ENCODE assay signal across 1 cellular context in the genomic region with DNA sequence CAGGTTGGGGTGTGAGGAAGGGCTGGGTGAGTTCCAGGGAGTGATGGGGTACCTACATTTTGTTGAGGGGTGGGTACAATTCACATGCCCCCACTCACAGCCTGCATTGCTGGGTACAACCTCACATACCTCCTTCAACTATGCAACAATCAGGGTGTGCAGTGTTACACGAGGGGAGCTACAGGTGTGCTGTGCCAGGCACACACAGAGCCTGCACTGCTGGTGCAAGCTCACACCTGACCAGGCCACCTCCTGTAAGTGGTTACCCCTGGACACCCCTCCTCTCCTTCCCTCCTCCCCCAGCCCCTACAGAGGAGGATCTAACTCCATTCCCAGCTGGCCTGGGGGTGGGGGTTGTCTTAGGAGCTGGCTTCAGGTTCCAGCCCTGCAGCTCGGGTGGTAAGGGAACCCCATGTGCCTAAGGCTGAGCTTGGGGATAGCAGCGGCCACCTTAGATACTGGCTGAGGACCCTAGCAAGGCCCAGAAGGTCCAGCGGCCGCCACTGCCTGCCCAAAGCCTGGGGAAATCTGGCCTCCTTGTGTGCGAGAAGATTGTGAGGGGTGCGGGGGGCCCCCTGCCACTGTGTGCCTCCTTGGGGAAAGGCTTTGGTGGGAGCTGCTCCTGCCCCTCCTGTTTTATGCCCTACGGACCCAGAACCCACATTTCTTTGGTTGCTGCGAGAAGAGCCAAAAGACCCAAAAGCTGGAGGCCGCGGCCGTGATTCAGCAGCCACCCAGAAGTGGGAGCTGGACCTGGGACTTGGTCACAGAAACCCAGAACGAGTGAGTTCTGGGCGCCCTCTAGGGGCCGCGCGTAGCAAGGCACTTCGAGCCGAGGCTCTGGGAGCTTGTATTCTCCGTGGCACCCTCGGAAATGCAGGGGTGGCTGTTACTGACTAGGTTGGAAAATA.
TF ChIP-seq lines count a peak whose summit lies in the region.

No MANE protein-coding gene starts in this region.

TF ChIP-seq in HEK293, 187 proteins besides CTCF, POLR2A, EP300 and RAD21 (continued from another document and continues in another):
- TF ChIP-seq, protein P1, sequence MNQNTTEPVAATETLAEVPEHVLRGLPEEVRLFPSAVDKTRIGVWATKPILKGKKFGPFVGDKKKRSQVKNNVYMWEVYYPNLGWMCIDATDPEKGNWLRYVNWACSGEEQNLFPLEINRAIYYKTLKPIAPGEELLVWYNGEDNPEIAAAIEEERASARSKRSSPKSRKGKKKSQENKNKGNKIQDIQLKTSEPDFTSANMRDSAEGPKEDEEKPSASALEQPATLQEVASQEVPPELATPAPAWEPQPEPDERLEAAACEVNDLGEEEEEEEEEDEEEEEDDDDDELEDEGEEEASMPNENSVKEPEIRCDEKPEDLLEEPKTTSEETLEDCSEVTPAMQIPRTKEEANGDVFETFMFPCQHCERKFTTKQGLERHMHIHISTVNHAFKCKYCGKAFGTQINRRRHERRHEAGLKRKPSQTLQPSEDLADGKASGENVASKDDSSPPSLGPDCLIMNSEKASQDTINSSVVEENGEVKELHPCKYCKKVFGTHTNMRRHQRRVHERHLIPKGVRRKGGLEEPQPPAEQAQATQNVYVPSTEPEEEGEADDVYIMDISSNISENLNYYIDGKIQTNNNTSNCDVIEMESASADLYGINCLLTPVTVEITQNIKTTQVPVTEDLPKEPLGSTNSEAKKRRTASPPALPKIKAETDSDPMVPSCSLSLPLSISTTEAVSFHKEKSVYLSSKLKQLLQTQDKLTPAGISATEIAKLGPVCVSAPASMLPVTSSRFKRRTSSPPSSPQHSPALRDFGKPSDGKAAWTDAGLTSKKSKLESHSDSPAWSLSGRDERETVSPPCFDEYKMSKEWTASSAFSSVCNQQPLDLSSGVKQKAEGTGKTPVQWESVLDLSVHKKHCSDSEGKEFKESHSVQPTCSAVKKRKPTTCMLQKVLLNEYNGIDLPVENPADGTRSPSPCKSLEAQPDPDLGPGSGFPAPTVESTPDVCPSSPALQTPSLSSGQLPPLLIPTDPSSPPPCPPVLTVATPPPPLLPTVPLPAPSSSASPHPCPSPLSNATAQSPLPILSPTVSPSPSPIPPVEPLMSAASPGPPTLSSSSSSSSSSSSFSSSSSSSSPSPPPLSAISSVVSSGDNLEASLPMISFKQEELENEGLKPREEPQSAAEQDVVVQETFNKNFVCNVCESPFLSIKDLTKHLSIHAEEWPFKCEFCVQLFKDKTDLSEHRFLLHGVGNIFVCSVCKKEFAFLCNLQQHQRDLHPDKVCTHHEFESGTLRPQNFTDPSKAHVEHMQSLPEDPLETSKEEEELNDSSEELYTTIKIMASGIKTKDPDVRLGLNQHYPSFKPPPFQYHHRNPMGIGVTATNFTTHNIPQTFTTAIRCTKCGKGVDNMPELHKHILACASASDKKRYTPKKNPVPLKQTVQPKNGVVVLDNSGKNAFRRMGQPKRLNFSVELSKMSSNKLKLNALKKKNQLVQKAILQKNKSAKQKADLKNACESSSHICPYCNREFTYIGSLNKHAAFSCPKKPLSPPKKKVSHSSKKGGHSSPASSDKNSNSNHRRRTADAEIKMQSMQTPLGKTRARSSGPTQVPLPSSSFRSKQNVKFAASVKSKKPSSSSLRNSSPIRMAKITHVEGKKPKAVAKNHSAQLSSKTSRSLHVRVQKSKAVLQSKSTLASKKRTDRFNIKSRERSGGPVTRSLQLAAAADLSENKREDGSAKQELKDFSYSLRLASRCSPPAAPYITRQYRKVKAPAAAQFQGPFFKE (tag by site-specific recombination; IDR thresholded peaks at IDR 0.05; ENCODE audit: borderline replicate concordance), result no peak
- TF ChIP-seq WT1 (tag by site-specific recombination; IDR thresholded peaks at IDR 0.05), result no peak
- TF ChIP-seq ZNF510 (tag by site-specific recombination; IDR thresholded peaks at IDR 0.05; ENCODE audit: insufficient replicate concordance), result no peak
- no peak for TF ChIP-seq ZNF76 (tag by site-specific recombination; IDR thresholded peaks at IDR 0.05; ENCODE audit: borderline replicate concordance, low read depth)
- TF ChIP-seq ZNF37A (tag by site-specific recombination; IDR thresholded peaks at IDR 0.05), result no peak
- peak; percentile 96 for TF ChIP-seq ZNF335 (tag by site-specific recombination; conservative IDR thresholded peaks at IDR 0.05)
- TF ChIP-seq, protein P2, sequence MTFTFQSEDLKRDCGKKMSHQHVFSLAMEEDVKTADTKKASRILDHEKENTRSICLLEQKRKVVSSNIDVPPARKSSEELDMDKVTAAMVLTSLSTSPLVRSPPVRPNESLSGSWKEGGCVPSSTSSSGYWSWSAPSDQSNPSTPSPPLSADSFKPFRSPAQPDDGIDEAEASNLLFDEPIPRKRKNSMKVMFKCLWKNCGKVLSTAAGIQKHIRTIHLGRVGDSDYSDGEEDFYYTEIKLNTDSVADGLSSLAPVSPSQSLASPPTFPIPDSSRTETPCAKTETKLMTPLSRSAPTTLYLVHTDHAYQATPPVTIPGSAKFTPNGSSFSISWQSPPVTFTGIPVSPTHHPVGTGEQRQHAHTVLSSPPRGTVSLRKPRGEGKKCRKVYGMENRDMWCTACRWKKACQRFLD (tag by site-specific recombination; IDR thresholded peaks at IDR 0.05), result no peak
- TF ChIP-seq ZNF274 (IDR thresholded peaks at IDR 0.05; ENCODE audit: low read length), result no peak
- no peak for TF ChIP-seq ZNF274 (tag by site-specific recombination; IDR thresholded peaks at IDR 0.05; ENCODE audit: borderline replicate concordance)
- TF ChIP-seq TCF7L2 (IDR thresholded peaks at IDR 0.05; ENCODE audit: borderline replicate concordance, low read depth, low read length), result no peak
- no peak for TF ChIP-seq GLI4 (tag by site-specific recombination; IDR thresholded peaks at IDR 0.05)
- TF ChIP-seq ZNF624 (tag by site-specific recombination; IDR thresholded peaks at IDR 0.05), result no peak
- TF ChIP-seq ZNF146 (tag by site-specific recombination; IDR thresholded peaks at IDR 0.05), result no peak
- TF ChIP-seq, protein P3, sequence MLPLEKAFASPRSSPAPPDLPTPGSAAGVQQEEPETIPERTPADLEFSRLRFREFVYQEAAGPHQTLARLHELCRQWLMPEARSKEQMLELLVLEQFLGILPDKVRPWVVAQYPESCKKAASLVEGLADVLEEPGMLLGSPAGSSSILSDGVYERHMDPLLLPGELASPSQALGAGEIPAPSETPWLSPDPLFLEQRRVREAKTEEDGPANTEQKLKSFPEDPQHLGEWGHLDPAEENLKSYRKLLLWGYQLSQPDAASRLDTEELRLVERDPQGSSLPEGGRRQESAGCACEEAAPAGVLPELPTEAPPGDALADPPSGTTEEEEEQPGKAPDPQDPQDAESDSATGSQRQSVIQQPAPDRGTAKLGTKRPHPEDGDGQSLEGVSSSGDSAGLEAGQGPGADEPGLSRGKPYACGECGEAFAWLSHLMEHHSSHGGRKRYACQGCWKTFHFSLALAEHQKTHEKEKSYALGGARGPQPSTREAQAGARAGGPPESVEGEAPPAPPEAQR (tag by site-specific recombination; IDR thresholded peaks at IDR 0.05), result no peak
- peak; percentile 57 for TF ChIP-seq ZNF341 (tag by site-specific recombination; IDR thresholded peaks at IDR 0.05; ENCODE audit: low read depth)
- TF ChIP-seq, protein P4, sequence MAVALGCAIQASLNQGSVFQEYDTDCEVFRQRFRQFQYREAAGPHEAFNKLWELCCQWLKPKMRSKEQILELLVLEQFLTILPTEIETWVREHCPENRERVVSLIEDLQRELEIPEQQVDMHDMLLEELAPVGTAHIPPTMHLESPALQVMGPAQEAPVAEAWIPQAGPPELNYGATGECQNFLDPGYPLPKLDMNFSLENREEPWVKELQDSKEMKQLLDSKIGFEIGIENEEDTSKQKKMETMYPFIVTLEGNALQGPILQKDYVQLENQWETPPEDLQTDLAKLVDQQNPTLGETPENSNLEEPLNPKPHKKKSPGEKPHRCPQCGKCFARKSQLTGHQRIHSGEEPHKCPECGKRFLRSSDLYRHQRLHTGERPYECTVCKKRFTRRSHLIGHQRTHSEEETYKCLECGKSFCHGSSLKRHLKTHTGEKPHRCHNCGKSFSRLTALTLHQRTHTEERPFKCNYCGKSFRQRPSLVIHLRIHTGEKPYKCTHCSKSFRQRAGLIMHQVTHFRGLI (tag by site-specific recombination; IDR thresholded peaks at IDR 0.05), result no peak
- peak; percentile 51 for TF ChIP-seq OSR2 (tag by site-specific recombination; IDR thresholded peaks at IDR 0.05)
- TF ChIP-seq BCL11A (tag by site-specific recombination; IDR thresholded peaks at IDR 0.05; ENCODE audit: low read depth), result no peak
- TF ChIP-seq EGR2 (tag by site-specific recombination; IDR thresholded peaks at IDR 0.05; ENCODE audit: low read depth), result no peak
- TF ChIP-seq KLF1 (tag by site-specific recombination; IDR thresholded peaks at IDR 0.05), result no peak
- TF ChIP-seq ZNF701 (tag by site-specific recombination; IDR thresholded peaks at IDR 0.05), result no peak
- TF ChIP-seq GFI1B (tag by site-specific recombination; IDR thresholded peaks at IDR 0.05), result no peak
- no peak for TF ChIP-seq ZFP69B (tag by site-specific recombination; IDR thresholded peaks at IDR 0.05)
- no peak for TF ChIP-seq ZNF324 (tag by site-specific recombination; IDR thresholded peaks at IDR 0.05)
- TF ChIP-seq SCRT2 (tag by site-specific recombination; IDR thresholded peaks at IDR 0.05), result peak; percentile 96
- TF ChIP-seq ZNF670 (tag by site-specific recombination; IDR thresholded peaks at IDR 0.05; ENCODE audit: low read depth), result no peak
- no peak for TF ChIP-seq ZNF791 (tag by site-specific recombination; IDR thresholded peaks at IDR 0.05)
- TF ChIP-seq ZNF202 (tag by site-specific recombination; IDR thresholded peaks at IDR 0.05; ENCODE audit: borderline replicate concordance), result no peak
- TF ChIP-seq ZNF311 (tag by site-specific recombination; IDR thresholded peaks at IDR 0.05; ENCODE audit: borderline replicate concordance), result no peak
- no peak for TF ChIP-seq ZNF658 (tag by site-specific recombination; IDR thresholded peaks at IDR 0.05)
- TF ChIP-seq, protein P5, sequence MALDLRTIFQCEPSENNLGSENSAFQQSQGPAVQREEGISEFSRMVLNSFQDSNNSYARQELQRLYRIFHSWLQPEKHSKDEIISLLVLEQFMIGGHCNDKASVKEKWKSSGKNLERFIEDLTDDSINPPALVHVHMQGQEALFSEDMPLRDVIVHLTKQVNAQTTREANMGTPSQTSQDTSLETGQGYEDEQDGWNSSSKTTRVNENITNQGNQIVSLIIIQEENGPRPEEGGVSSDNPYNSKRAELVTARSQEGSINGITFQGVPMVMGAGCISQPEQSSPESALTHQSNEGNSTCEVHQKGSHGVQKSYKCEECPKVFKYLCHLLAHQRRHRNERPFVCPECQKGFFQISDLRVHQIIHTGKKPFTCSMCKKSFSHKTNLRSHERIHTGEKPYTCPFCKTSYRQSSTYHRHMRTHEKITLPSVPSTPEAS (tag by site-specific recombination; IDR thresholded peaks at IDR 0.05), result no peak
- TF ChIP-seq, protein P6, sequence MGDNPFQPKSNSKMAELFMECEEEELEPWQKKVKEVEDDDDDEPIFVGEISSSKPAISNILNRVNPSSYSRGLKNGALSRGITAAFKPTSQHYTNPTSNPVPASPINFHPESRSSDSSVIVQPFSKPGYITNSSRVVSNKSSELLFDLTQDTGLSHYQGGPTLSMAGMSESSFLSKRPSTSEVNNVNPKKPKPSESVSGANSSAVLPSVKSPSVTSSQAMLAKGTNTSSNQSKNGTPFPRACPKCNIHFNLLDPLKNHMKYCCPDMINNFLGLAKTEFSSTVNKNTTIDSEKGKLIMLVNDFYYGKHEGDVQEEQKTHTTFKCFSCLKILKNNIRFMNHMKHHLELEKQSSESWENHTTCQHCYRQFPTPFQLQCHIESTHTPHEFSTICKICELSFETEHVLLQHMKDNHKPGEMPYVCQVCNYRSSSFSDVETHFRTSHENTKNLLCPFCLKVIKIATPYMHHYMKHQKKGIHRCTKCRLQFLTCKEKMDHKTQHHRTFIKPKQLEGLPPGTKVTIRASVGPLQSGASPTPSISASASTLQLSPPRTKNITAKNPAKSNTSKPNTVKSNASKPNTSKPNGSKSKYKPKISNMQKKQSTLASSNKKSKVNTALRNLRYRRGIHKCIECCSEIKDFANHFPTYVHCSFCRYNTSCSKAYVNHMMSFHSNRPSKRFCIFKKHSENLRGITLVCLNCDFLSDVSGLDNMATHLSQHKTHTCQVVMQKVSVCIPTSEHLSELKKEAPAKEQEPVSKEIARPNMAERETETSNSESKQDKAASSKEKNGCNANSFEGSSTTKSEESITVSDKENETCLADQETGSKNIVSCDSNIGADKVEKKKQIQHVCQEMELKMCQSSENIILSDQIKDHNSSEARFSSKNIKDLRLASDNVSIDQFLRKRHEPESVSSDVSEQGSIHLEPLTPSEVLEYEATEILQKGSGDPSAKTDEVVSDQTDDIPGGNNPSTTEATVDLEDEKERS (tag by site-specific recombination; IDR thresholded peaks at IDR 0.05), result no peak
- TF ChIP-seq, protein P7, sequence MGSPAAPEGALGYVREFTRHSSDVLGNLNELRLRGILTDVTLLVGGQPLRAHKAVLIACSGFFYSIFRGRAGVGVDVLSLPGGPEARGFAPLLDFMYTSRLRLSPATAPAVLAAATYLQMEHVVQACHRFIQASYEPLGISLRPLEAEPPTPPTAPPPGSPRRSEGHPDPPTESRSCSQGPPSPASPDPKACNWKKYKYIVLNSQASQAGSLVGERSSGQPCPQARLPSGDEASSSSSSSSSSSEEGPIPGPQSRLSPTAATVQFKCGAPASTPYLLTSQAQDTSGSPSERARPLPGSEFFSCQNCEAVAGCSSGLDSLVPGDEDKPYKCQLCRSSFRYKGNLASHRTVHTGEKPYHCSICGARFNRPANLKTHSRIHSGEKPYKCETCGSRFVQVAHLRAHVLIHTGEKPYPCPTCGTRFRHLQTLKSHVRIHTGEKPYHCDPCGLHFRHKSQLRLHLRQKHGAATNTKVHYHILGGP (tag by site-specific recombination; IDR thresholded peaks at IDR 0.05), result no peak
- no peak for TF ChIP-seq ZNF266 (tag by site-specific recombination; IDR thresholded peaks at IDR 0.05; ENCODE audit: low read depth)
- no peak for TF ChIP-seq REPIN1 (tag by site-specific recombination; IDR thresholded peaks at IDR 0.05; ENCODE audit: low read depth)
- TF ChIP-seq ZNF114 (tag by site-specific recombination; IDR thresholded peaks at IDR 0.05), result no peak
- TF ChIP-seq ZNF530 (tag by site-specific recombination; IDR thresholded peaks at IDR 0.05; ENCODE audit: low read depth), result no peak
- no peak for TF ChIP-seq ZNF155 (tag by site-specific recombination; IDR thresholded peaks at IDR 0.05)
- TF ChIP-seq, protein P8, sequence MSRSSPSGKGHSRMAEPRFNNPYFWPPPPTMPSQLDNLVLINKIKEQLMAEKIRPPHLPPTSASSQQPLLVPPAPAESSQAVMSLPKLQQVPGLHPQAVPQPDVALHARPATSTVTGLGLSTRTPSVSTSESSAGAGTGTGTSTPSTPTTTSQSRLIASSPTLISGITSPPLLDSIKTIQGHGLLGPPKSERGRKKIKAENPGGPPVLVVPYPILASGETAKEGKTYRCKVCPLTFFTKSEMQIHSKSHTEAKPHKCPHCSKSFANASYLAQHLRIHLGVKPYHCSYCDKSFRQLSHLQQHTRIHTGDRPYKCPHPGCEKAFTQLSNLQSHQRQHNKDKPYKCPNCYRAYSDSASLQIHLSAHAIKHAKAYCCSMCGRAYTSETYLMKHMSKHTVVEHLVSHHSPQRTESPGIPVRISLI (tag by site-specific recombination; IDR thresholded peaks at IDR 0.05), result no peak
- TF ChIP-seq, protein P9, sequence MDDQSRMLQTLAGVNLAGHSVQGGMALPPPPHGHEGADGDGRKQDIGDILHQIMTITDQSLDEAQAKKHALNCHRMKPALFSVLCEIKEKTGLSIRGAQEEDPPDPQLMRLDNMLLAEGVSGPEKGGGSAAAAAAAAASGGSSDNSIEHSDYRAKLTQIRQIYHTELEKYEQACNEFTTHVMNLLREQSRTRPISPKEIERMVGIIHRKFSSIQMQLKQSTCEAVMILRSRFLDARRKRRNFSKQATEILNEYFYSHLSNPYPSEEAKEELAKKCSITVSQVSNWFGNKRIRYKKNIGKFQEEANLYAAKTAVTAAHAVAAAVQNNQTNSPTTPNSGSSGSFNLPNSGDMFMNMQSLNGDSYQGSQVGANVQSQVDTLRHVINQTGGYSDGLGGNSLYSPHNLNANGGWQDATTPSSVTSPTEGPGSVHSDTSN (CRISPR knock-in tag; IDR thresholded peaks at IDR 0.05), result no peak
- peak; percentile 86 for TF ChIP-seq ZNF660 (tag by site-specific recombination; IDR thresholded peaks at IDR 0.05)
- TF ChIP-seq ZNF16 (tag by site-specific recombination; IDR thresholded peaks at IDR 0.05; ENCODE audit: low read depth), result no peak
